28 cellular contexts compared by ENCODE assay signal in the genomic region with DNA sequence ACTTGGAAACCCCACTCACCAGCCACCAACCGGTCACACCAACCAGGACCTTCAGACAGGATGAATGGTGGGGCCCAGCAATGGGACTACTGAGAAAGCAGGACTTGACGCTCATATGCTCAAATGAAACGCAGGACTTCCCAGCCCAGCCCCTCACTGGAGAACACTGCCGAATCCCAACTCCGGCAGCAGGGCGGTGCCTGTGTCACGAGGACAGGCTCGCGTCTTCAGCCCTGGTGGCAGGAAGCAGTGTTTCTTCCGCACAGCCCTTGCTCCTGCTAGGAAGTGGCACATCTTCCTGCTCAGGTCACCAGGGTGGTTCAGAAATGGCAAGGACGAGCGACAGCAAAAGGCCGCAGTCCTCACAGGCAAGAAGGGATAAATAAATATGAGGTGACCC.
"Had no signal": no experiment of that assay in that cellular context is flagged by ENCODE, and none has a peak within 500 bp of the region (broad histone marks: within the 10 kb centered on the region; RNA-seq: fewer than 3 reads in every experiment).

No MANE protein-coding gene starts in this region.

- H3K9me3 ChIP-seq: adrenal gland, sigmoid colon, thoracic aorta, upper lobe of left lung had no signal

- H3K4me1 Mint-ChIP-seq: memory B cell, nephron had no signal

- H3K4me1 ChIP-seq: adrenal gland, ascending aorta, sigmoid colon had no signal

- H3K4me2 ChIP-seq: smooth muscle cell had no signal

- H3K27ac ChIP-seq: ascending aorta, brain microvascular endothelial cell, foreskin keratinocyte, sigmoid colon, thoracic aorta, WERI-Rb-1 had no signal

- H3K27me3 ChIP-seq: adrenal gland, ascending aorta, brain microvascular endothelial cell, foreskin keratinocyte, sigmoid colon, upper lobe of left lung had no signal

- ATAC-seq: activated T-helper 17 cell treated with anti-CD3 and anti-CD28 coated beads, Interleukin-2, amount 50 U/mL, for 72 hours; foreskin keratinocyte; left cardiac atrium; T-cell had no signal

- H3K4me3 Mint-ChIP-seq: activated naive CD8-positive, alpha-beta T cell; activated T-cell treated with anti-CD3 and anti-CD28 coated beads, Interleukin-2, amount 50 U/mL, for 24 hours; activated T-helper 17 cell treated with anti-CD3 and anti-CD28 coated beads, Interleukin-2, amount 50 U/mL, for 72 hours; memory B cell; nephron; T-cell had no signal

- H3K27ac Mint-ChIP-seq: activated naive CD8-positive, alpha-beta T cell; activated T-cell treated with anti-CD3 and anti-CD28 coated beads, Interleukin-2, amount 50 U/mL, for 24 hours; activated T-helper 17 cell treated with anti-CD3 and anti-CD28 coated beads, Interleukin-2, amount 50 U/mL, for 72 hours; memory B cell; nephron; T-cell had no signal

- H3K27me3 Mint-ChIP-seq: activated naive CD8-positive, alpha-beta T cell; activated T-cell treated with anti-CD3 and anti-CD28 coated beads, Interleukin-2, amount 50 U/mL, for 24 hours; activated T-helper 17 cell treated with anti-CD3 and anti-CD28 coated beads, Interleukin-2, amount 50 U/mL, for 72 hours; memory B cell; T-cell had no signal

- DNase-seq: activated CD4-positive, alpha-beta T cell treated with anti-CD3 and anti-CD28 coated beads for 1 hour; activated CD4-positive, alpha-beta T cell treated with anti-CD3 and anti-CD28 coated beads, Interleukin-2, amount 50 U/mL, for 1 hour; activated CD8-positive, alpha-beta memory T cell treated with anti-CD3 and anti-CD28 coated beads for 24 hours; activated CD8-positive, alpha-beta memory T cell treated with anti-CD3 and anti-CD28 coated beads, Interleukin-2, amount 50 U/mL, for 4 hours; activated naive CD4-positive, alpha-beta T cell; activated T-cell treated with anti-CD3 and anti-CD28 coated beads, Interleukin-2, amount 50 U/mL, for 24 hours; brain microvascular endothelial cell; central memory CD4-positive, alpha-beta T cell; dermis blood vessel endothelial cell; effector CD8-positive, alpha-beta T cell; foreskin keratinocyte; hippocampal formation; left cardiac atrium; occipital lobe; sigmoid colon; stimulated activated CD4-positive, alpha-beta T cell treated with anti-CD3 and anti-CD28 coated beads, Interleukin-4, amount 100 ng/mL, for 1 hour; stimulated activated naive CD4-positive, alpha-beta T cell treated with Interleukin-2 at 50 U/mL for 16 hours; T-cell; WERI-Rb-1 had no signal
